Comparison of ENCODE assay signal across 20 cellular contexts in genomic region chr21:23542097-23542496, GRCh38.
DNase-seq lines count a peak whose midpoint lies in the region; ATAC-seq, FAIRE-seq and TF ChIP-seq lines count a peak whose summit lies in the region.
"Had no signal": no experiment of that assay in that cellular context is flagged by ENCODE, and none has a peak within 500 bp of the region (broad histone marks: within the 10 kb centered on the region; RNA-seq: fewer than 3 reads in every experiment).

No MANE protein-coding gene starts in this region.

- DNase-seq in MCF 10A (ENCODE audit: unreplicated experiment), result peak; percentile 23
- DNase-seq in breast epithelium (ENCODE audit: low spot score in 2 of 2), result no peak
- DNase-seq in HTR-8/SVneo (ENCODE audit: insufficient read length, low spot score), result peak; percentile 7
- DNase-seq in SW480 (ENCODE audit: low spot score), result peak; percentile 63
- DNase-seq in Karpas-422, result no peak
- DNase-seq in coronary artery (ENCODE audit: low spot score), result no peak
- no peak for DNase-seq in WTC11 (ENCODE audit: low spot score)
- DNase-seq: CD8-positive, alpha-beta T cell; COR-L47; GDM1; HCEC 1CT had no signal

- H3K27ac ChIP-seq in breast epithelium (no peak overlapping the region), Karpas-422 (ENCODE audit: low read length) (no peak overlapping the region), coronary artery (no peak overlapping the region)
- H3K27ac ChIP-seq: BLaER1 treated with 17β-estradiol and CSF1 and Interleukin-3, amounts not matched to agents 10 nM and 100 nM; HL-60 had no signal

- H3K79me2 ChIP-seq in Karpas-422 (ENCODE audit: low read length), result no peaks in the 10 kb centered on the region

- no peaks in the 10 kb centered on the region for H3K27me3 Mint-ChIP-seq in MCF 10A (ENCODE audit: insufficient read depth, unreplicated experiment)
- no peaks in the 10 kb centered on the region for H3K27me3 Mint-ChIP-seq in WTC11 (ENCODE audit: low read depth)
- H3K27me3 Mint-ChIP-seq: B cell had no signal

- no peak for TF ChIP-seq CTCF in MCF 10A (IDR thresholded peaks at IDR 0.05; ENCODE audit: unreplicated experiment)
- TF ChIP-seq CTCF in breast epithelium (IDR thresholded peaks at IDR 0.05), result no peak
- TF ChIP-seq CTCF in coronary artery (IDR thresholded peaks at IDR 0.05), result no peak
- TF ChIP-seq CTCF in WTC11 (IDR thresholded peaks at IDR 0.05), result no peak

- H3K4me1 ChIP-seq in breast epithelium, result no peaks in the 10 kb centered on the region
- H3K4me1 ChIP-seq in Karpas-422 (ENCODE audit: low read length), result no peaks in the 10 kb centered on the region
- H3K4me1 ChIP-seq: BLaER1 treated with 17β-estradiol and CSF1 and Interleukin-3, amounts not matched to agents 10 nM and 100 nM had no signal

- no peak overlapping the region for H2AFZ ChIP-seq in Karpas-422 (ENCODE audit: low read length)
- H2AFZ ChIP-seq: GM23338 had no signal

- no peaks in the 10 kb centered on the region for H3K9me3 ChIP-seq in breast epithelium
- peaks cover 34% of the 10 kb centered on the region for H3K9me3 ChIP-seq in Karpas-422 (ENCODE audit: low read length)
- H3K9me3 ChIP-seq: BLaER1 treated with 17β-estradiol and CSF1 and Interleukin-3, amounts not matched to agents 10 nM and 100 nM had no signal

- no peaks in the 10 kb centered on the region for H3K36me3 Mint-ChIP-seq in MCF 10A (ENCODE audit: insufficient read depth, unreplicated experiment)
- H3K36me3 Mint-ChIP-seq in WTC11, result no peaks in the 10 kb centered on the region
- H3K36me3 Mint-ChIP-seq: CD8-positive, alpha-beta T cell; IgD-negative memory B cell had no signal

- H3K27me3 ChIP-seq in breast epithelium (no peaks in the 10 kb centered on the region), Karpas-422 (ENCODE audit: low read length) (no peaks in the 10 kb centered on the region)
- H3K27me3 ChIP-seq: BLaER1 treated with 17β-estradiol and CSF1 and Interleukin-3, amounts not matched to agents 10 nM and 100 nM had no signal

- no peaks in the 10 kb centered on the region for H4K20me1 ChIP-seq in Karpas-422 (ENCODE audit: insufficient read depth, low read depth, low read length)
- H4K20me1 ChIP-seq: BLaER1 treated with 17β-estradiol and CSF1 and Interleukin-3, amounts not matched to agents 10 nM and 100 nM had no signal

- no peak for ATAC-seq in WTC11
- ATAC-seq: CD8-positive, alpha-beta T cell; GM23338; HepG2 had no signal

- FAIRE-seq in HTR-8/SVneo (lab: Jason Lieb, UNC), result no peak
- FAIRE-seq: GM12892, GM18507, H54, HepG2 had no signal

- BruUV-seq in MCF 10A (replicated peaks; lab: Mats Ljungman, UMichigan), result no TSS peak

- H3K4me3 Mint-ChIP-seq in MCF 10A (ENCODE audit: unreplicated experiment) (no peak overlapping the region), WTC11 (no peak overlapping the region)
- H3K4me3 Mint-ChIP-seq: B cell; CD8-positive, alpha-beta T cell; GM23338; IgD-negative memory B cell had no signal

- H3K36me3 ChIP-seq in breast epithelium (no peaks in the 10 kb centered on the region), Karpas-422 (ENCODE audit: insufficient read depth, low read length) (no peaks in the 10 kb centered on the region)
- H3K36me3 ChIP-seq: BLaER1 treated with 17β-estradiol and CSF1 and Interleukin-3, amounts not matched to agents 10 nM and 100 nM had no signal

- H3K4me3 ChIP-seq in breast epithelium (no peak overlapping the region), Karpas-422 (ENCODE audit: low read length) (no peak overlapping the region), coronary artery (no peak overlapping the region)
- H3K4me3 ChIP-seq: BLaER1 treated with 17β-estradiol and CSF1 and Interleukin-3, amounts not matched to agents 10 nM and 100 nM; GM23338 had no signal

- H3K9me3 Mint-ChIP-seq in MCF 10A (ENCODE audit: unreplicated experiment), result no peaks in the 10 kb centered on the region
- H3K9me3 Mint-ChIP-seq in WTC11, result no peaks in the 10 kb centered on the region; the same call in 1 of the 2 replicates
- H3K9me3 Mint-ChIP-seq: CD8-positive, alpha-beta T cell; GM23338; IgD-negative memory B cell had no signal

- H3K4me1 Mint-ChIP-seq in MCF 10A (ENCODE audit: insufficient read depth, unreplicated experiment) (no peaks in the 10 kb centered on the region), WTC11 (no peaks in the 10 kb centered on the region)
- H3K4me1 Mint-ChIP-seq: B cell, GM23338, IgD-negative memory B cell had no signal

- H3K4me2 ChIP-seq in Karpas-422 (ENCODE audit: low read depth, low read length, poor library complexity, severe bottlenecking), result no peak overlapping the region
- H3K4me2 ChIP-seq: BLaER1 treated with 17β-estradiol and CSF1 and Interleukin-3, amounts not matched to agents 10 nM and 100 nM; GM23338 had no signal

- POLR2A ChIA-PET in MCF 10A (lab: Yijun Ruan, JAX) (no interaction called here), WTC11 (lab: Charles Lee) (no interaction called here)

- intact Hi-C loops in MCF 10A (cut with micrococcal nuclease), result no loop called here
- intact Hi-C loops in breast epithelium (cut with DNase I; ENCODE audit: low total_unique reads), result no loop called here

- no peak overlapping the region for H3K9ac ChIP-seq in Karpas-422 (ENCODE audit: low read length)
- H3K9ac ChIP-seq: BLaER1 treated with 17β-estradiol and CSF1 and Interleukin-3, amounts not matched to agents 10 nM and 100 nM had no signal

- CTCF ChIA-PET in MCF 10A (lab: Yijun Ruan, JAX) (interaction anchor here (0.6 kb wide), 1 partner anchor 421 kb away, joined by 3 read pairs; no protein-coding TSS in a partner anchor), WTC11 (lab: Charles Lee) (no interaction called here)

- H3K27ac Mint-ChIP-seq in MCF 10A (ENCODE audit: low read depth, unreplicated experiment) (no peak overlapping the region), WTC11 (no peak overlapping the region)
- H3K27ac Mint-ChIP-seq: B cell; CD8-positive, alpha-beta T cell; GM23338; IgD-negative memory B cell had no signal

- H3K9me2 ChIP-seq in Karpas-422 (replicated peaks; ENCODE audit: insufficient read depth, low read length), result no peaks in the 10 kb centered on the region

- no peak for TF ChIP-seq POLR2A in breast epithelium (IDR thresholded peaks at IDR 0.05)

TF ChIP-seq in WTC11, 78 proteins besides CTCF, POLR2A, EP300 and RAD21:
- TF ChIP-seq E2F1 (CRISPR knock-in tag; IDR thresholded peaks at IDR 0.05) (no peak), KAT7 (CRISPR knock-in tag; IDR thresholded peaks at IDR 0.05; ENCODE audit: borderline replicate concordance) (no peak), ZNF671 (CRISPR knock-in tag; IDR thresholded peaks at IDR 0.05) (no peak)

Comparison
In these comparisons a context has a peak if more than half of its experiments do, and no peak if none do; other contexts are left out.
1. DNase-seq: peak in MCF 10A (single experiment), HTR-8/SVneo (single experiment) and SW480 (single experiment); none in breast epithelium (0 of 2), Karpas-422 (single experiment), coronary artery (single experiment) and WTC11 (single experiment).